Comparison of ENCODE assay signal across 1 cellular context in genomic region chr2:56128235-56128634, GRCh38.
TF ChIP-seq lines count a peak whose summit lies in the region.

No MANE protein-coding gene starts in this region.

TF ChIP-seq in neural cell, 6 proteins besides CTCF, POLR2A, EP300 and RAD21:
- TF ChIP-seq MXI1 (conservative IDR thresholded peaks at IDR 0.05; ENCODE audit: poor library complexity, severe bottlenecking) (peak; percentile 2), SMC3 (conservative IDR thresholded peaks at IDR 0.05; ENCODE audit: poor library complexity) (no peak)
